7 cellular contexts compared by ENCODE assay signal in the genomic region with DNA sequence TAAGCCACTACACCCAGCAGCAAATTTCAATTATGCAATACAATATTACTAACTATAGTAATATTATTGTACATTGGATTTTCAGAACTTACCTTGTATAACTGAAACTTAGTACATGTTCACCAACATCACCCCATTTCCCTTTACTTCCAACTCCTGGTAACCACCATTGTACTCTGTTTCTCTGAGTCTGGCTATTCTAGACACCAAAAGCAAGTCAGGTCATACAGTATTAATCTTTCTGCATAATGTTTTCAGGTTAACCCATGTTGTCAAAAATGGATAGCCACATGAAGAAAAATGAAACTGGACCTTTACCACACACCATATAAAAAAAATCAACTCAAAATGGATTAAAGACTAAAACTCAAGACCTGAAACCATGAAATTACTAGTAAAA.
"Had no signal": no experiment of that assay in that cellular context is flagged by ENCODE, and none has a peak within 500 bp of the region (broad histone marks: within the 10 kb centered on the region; RNA-seq: fewer than 3 reads in every experiment).

No MANE protein-coding gene starts in this region.

- DNase-seq: IMR-90, KBM-7 had no signal

- H3K36me3 Mint-ChIP-seq: IgD-negative memory B cell had no signal

- FAIRE-seq: HepG2, HTR-8/SVneo, K562 had no signal

- H3K27me3 Mint-ChIP-seq: IgD-negative memory B cell had no signal

- H3K4me1 Mint-ChIP-seq: IgD-negative memory B cell had no signal

- ATAC-seq: HepG2, K562 had no signal

- H3K4me3 ChIP-seq: K562 had no signal

- H3K4me3 Mint-ChIP-seq: IgD-negative memory B cell had no signal

- H3K27ac ChIP-seq: HL-60 had no signal
